Comparison of ENCODE assay signal across 12 cellular contexts in genomic region chr2:197259470-197259999, GRCh38. TPM values are rescaled to one million over a fixed set of nuclear protein-coding genes. Genes with fewer than 3 reads are reported as not detected.
DNase-seq lines count a peak whose midpoint lies in the region; ATAC-seq lines count a peak whose summit lies in the region.
"Had no signal": no experiment of that assay in that cellular context is flagged by ENCODE, and none has a peak within 500 bp of the region (broad histone marks: within the 10 kb centered on the region; RNA-seq: fewer than 3 reads in every experiment).

No MANE protein-coding gene starts in this region.

- H3K27ac Mint-ChIP-seq in activated T-cell treated with anti-CD3 and anti-CD28 coated beads, Interleukin-2, amount 50 U/mL, for 72 hours = peak overlapping the region; percentile 99
- H3K27ac Mint-ChIP-seq in T-cell = peak overlapping the region; percentile 92 to 93
- peak overlapping the region; percentile 84 to 99 for H3K27ac Mint-ChIP-seq in effector memory CD8-positive, alpha-beta T cell
- peak overlapping the region; percentile 45 to 90 for H3K27ac Mint-ChIP-seq in stimulated activated naive CD8-positive, alpha-beta T cell treated with anti-CD3 and anti-CD28 coated beads, Interleukin-15, amount 100 ng/mL, for 72 hours

- peak overlapping the region; percentile 36 to 91 for H3K4me3 Mint-ChIP-seq in activated T-cell treated with anti-CD3 and anti-CD28 coated beads, Interleukin-2, amount 50 U/mL, for 72 hours
- peak overlapping the region in 2 of 3 donors; percentile 10 to 57 for H3K4me3 Mint-ChIP-seq in T-cell
- H3K4me3 Mint-ChIP-seq in effector memory CD8-positive, alpha-beta T cell = peak overlapping the region; percentile 36 to 58
- peak overlapping the region in 1 of 2 donors; percentile 65 for H3K4me3 Mint-ChIP-seq in stimulated activated naive CD8-positive, alpha-beta T cell treated with anti-CD3 and anti-CD28 coated beads, Interleukin-15, amount 100 ng/mL, for 72 hours

- CTCF ChIA-PET in T-cell (lab: Charles Lee) = no interaction called here

- peaks cover 86% of the 10 kb centered on the region for H3K4me1 Mint-ChIP-seq in activated T-cell treated with anti-CD3 and anti-CD28 coated beads, Interleukin-2, amount 50 U/mL, for 72 hours (ENCODE audit: low read depth)
- peaks cover 82 to 85% (median 85%) of the 10 kb centered on the region in 3 donors for H3K4me1 Mint-ChIP-seq in T-cell
- peaks cover 65 to 80% of the 10 kb centered on the region in 2 donors for H3K4me1 Mint-ChIP-seq in effector memory CD8-positive, alpha-beta T cell (ENCODE audit: low read depth in 2 of 2)
- peaks cover 84% of the 10 kb centered on the region for H3K4me1 Mint-ChIP-seq in stimulated activated naive CD8-positive, alpha-beta T cell treated with anti-CD3 and anti-CD28 coated beads, Interleukin-15, amount 100 ng/mL, for 72 hours

- H3K27me3 Mint-ChIP-seq in activated T-cell treated with anti-CD3 and anti-CD28 coated beads, Interleukin-2, amount 50 U/mL, for 72 hours (ENCODE audit: low read depth) = no peaks in the 10 kb centered on the region
- H3K27me3 Mint-ChIP-seq in T-cell = no peaks in the 10 kb centered on the region
- H3K27me3 Mint-ChIP-seq in effector memory CD8-positive, alpha-beta T cell = no peaks in the 10 kb centered on the region
- no peaks in the 10 kb centered on the region for H3K27me3 Mint-ChIP-seq in stimulated activated naive CD8-positive, alpha-beta T cell treated with anti-CD3 and anti-CD28 coated beads, Interleukin-15, amount 100 ng/mL, for 72 hours

- POLR2A ChIA-PET in T-cell (lab: Charles Lee) = interaction anchor here in 1 of 2 donors (1.0 kb wide), 1 partner anchor 59 kb away, joined by 6 read pairs; no protein-coding TSS in a partner anchor

- no peak for DNase-seq in activated T-cell treated with anti-CD3 and anti-CD28 coated beads, Interleukin-2, amount 50 U/mL, for 72 hours
- no peak for DNase-seq in activated T-cell treated with anti-CD3 and anti-CD28 coated beads, Interleukin-2, amount 50 U/mL, for 1 hour
- DNase-seq in T-cell = no peak
- DNase-seq in effector memory CD8-positive, alpha-beta T cell = no peak
- DNase-seq in stimulated activated naive CD8-positive, alpha-beta T cell treated with anti-CD3 and anti-CD28 coated beads, Interleukin-15, amount 100 ng/mL, for 72 hours = no peak
- no peak for DNase-seq in central memory CD4-positive, alpha-beta T cell
- DNase-seq: GF-D8, KG1, left cardiac atrium, NCI-H1105 had no signal

- ATAC-seq in activated T-cell treated with anti-CD3 and anti-CD28 coated beads, Interleukin-2, amount 50 U/mL, for 72 hours (replicated peaks in 1 of 2) = peak; percentile 8 to 27
- ATAC-seq in T-cell (replicated peaks in 1 of 4) (no peak), HG03354 (IDR thresholded peaks at IDR 0.05; ENCODE audit: poor library complexity, severe bottlenecking, unreplicated experiment) (no peak), GM19023 (IDR thresholded peaks at IDR 0.05; ENCODE audit: unreplicated experiment) (no peak)
- no peak for ATAC-seq in effector memory CD8-positive, alpha-beta T cell (replicated peaks)
- ATAC-seq in stimulated activated naive CD8-positive, alpha-beta T cell treated with anti-CD3 and anti-CD28 coated beads, Interleukin-15, amount 100 ng/mL, for 72 hours = peak; percentile 8
- ATAC-seq: left cardiac atrium had no signal

- H3K9me3 Mint-ChIP-seq in activated T-cell treated with anti-CD3 and anti-CD28 coated beads, Interleukin-2, amount 50 U/mL, for 72 hours = no peaks in the 10 kb centered on the region
- H3K9me3 Mint-ChIP-seq in T-cell = peaks cover 0 to 4% (median 0%) of the 10 kb centered on the region in 3 donors
- peaks cover 0 to 5% of the 10 kb centered on the region in 2 donors for H3K9me3 Mint-ChIP-seq in effector memory CD8-positive, alpha-beta T cell
- H3K9me3 Mint-ChIP-seq in stimulated activated naive CD8-positive, alpha-beta T cell treated with anti-CD3 and anti-CD28 coated beads, Interleukin-15, amount 100 ng/mL, for 72 hours = no peaks in the 10 kb centered on the region

- H3K36me3 Mint-ChIP-seq in activated T-cell treated with anti-CD3 and anti-CD28 coated beads, Interleukin-2, amount 50 U/mL, for 72 hours (ENCODE audit: insufficient read depth in 2 of 2) = peaks cover 3 to 9% of the 10 kb centered on the region in 2 donors
- peaks cover 12% of the 10 kb centered on the region for H3K36me3 Mint-ChIP-seq in T-cell
- peaks cover 47% of the 10 kb centered on the region for H3K36me3 Mint-ChIP-seq in effector memory CD8-positive, alpha-beta T cell (ENCODE audit: insufficient read depth)

RNA-seq across cellular contexts. Expression of gene ANKRD44, which starts 51.0 kb away (rescaled TPM):
- 100 to 1,000 TPM; 114 to 141 TPM for total RNA-seq in activated T-cell treated with anti-CD3 and anti-CD28 coated beads, Interleukin-2, amount 50 U/mL, for 72 hours
- 100 to 1,000 TPM; 225 to 333 (median 238) TPM for total RNA-seq in T-cell

Comparison
In these comparisons a context has a peak if more than half of its experiments do, and no peak if none do; other contexts are left out.
1. ATAC-seq: peak in activated T-cell treated with anti-CD3 and anti-CD28 coated beads, Interleukin-2, amount 50 U/mL, for 72 hours (2 of 2) and stimulated activated naive CD8-positive, alpha-beta T cell treated with anti-CD3 and anti-CD28 coated beads, Interleukin-15, amount 100 ng/mL, for 72 hours (single experiment); none in T-cell (0 of 4), effector memory CD8-positive, alpha-beta T cell (single experiment), HG03354 (single experiment) and GM19023 (single experiment).
2. Peak in every context shown above with its lines, with median percentiles within 50 percentile points of each other: H3K27ac Mint-ChIP-seq.